In the genomic region with DNA sequence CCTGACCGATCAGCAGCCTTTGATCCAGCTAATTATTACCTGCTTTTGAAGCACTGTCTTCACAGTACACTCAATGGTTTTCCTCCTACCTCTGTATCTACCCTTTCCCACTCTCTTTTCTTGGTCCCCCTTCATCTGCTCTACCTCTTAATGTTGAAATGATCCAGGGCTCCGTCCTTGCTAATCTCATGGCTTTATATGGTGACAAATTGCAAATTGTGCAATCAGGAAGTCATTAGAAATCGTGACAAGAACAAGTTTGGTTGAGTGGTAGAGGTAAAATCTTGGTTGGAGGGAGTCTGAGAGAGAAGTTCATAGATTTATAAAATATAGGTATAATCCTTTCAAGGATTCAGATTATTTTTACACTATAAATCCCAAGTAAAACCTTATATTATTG, we compare ENCODE assay signal across 1 cellular context.
TF ChIP-seq lines count a peak whose summit lies in the region.

No MANE protein-coding gene starts in this region.

TF ChIP-seq in GM23338, 12 proteins besides CTCF, POLR2A, EP300 and RAD21 (continued from another document):
- TF ChIP-seq, protein P1, sequence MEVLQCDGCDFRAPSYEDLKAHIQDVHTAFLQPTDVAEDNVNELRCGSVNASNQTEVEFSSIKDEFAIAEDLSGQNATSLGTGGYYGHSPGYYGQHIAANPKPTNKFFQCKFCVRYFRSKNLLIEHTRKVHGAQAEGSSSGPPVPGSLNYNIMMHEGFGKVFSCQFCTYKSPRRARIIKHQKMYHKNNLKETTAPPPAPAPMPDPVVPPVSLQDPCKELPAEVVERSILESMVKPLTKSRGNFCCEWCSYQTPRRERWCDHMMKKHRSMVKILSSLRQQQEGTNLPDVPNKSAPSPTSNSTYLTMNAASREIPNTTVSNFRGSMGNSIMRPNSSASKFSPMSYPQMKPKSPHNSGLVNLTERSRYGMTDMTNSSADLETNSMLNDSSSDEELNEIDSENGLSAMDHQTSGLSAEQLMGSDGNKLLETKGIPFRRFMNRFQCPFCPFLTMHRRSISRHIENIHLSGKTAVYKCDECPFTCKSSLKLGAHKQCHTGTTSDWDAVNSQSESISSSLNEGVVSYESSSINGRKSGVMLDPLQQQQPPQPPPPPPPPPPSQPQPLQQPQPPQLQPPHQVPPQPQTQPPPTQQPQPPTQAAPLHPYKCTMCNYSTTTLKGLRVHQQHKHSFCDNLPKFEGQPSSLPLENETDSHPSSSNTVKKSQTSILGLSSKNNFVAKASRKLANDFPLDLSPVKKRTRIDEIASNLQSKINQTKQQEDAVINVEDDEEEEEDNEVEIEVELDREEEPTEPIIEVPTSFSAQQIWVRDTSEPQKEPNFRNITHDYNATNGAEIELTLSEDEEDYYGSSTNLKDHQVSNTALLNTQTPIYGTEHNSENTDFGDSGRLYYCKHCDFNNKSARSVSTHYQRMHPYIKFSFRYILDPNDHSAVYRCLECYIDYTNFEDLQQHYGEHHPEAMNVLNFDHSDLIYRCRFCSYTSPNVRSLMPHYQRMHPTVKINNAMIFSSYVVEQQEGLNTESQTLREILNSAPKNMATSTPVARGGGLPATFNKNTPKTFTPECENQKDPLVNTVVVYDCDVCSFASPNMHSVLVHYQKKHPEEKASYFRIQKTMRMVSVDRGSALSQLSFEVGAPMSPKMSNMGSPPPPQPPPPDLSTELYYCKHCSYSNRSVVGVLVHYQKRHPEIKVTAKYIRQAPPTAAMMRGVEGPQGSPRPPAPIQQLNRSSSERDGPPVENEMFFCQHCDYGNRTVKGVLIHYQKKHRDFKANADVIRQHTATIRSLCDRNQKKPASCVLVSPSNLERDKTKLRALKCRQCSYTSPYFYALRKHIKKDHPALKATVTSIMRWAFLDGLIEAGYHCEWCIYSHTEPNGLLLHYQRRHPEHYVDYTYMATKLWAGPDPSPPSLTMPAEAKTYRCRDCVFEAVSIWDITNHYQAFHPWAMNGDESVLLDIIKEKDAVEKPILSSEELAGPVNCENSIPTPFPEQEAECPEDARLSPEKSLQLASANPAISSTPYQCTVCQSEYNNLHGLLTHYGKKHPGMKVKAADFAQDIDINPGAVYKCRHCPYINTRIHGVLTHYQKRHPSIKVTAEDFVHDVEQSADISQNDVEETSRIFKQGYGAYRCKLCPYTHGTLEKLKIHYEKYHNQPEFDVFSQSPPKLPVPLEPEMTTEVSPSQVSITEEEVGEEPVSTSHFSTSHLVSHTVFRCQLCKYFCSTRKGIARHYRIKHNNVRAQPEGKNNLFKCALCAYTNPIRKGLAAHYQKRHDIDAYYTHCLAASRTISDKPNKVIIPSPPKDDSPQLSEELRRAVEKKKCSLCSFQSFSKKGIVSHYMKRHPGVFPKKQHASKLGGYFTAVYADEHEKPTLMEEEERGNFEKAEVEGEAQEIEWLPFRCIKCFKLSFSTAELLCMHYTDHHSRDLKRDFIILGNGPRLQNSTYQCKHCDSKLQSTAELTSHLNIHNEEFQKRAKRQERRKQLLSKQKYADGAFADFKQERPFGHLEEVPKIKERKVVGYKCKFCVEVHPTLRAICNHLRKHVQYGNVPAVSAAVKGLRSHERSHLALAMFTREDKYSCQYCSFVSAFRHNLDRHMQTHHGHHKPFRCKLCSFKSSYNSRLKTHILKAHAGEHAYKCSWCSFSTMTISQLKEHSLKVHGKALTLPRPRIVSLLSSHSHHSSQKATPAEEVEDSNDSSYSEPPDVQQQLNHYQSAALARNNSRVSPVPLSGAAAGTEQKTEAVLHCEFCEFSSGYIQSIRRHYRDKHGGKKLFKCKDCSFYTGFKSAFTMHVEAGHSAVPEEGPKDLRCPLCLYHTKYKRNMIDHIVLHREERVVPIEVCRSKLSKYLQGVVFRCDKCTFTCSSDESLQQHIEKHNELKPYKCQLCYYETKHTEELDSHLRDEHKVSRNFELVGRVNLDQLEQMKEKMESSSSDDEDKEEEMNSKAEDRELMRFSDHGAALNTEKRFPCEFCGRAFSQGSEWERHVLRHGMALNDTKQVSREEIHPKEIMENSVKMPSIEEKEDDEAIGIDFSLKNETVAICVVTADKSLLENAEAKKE (CRISPR knock-in tag; IDR thresholded peaks at IDR 0.05): no peak
- TF ChIP-seq EZH2 (IDR thresholded peaks at IDR 0.05; ENCODE audit: low read depth, unreplicated experiment): no peak
- TF ChIP-seq NANOG (IDR thresholded peaks at IDR 0.05; ENCODE audit: borderline replicate concordance): no peak
- no peak for TF ChIP-seq POLR2AphosphoS5 (IDR thresholded peaks at IDR 0.05; ENCODE audit: low read depth)
- TF ChIP-seq, protein P2, sequence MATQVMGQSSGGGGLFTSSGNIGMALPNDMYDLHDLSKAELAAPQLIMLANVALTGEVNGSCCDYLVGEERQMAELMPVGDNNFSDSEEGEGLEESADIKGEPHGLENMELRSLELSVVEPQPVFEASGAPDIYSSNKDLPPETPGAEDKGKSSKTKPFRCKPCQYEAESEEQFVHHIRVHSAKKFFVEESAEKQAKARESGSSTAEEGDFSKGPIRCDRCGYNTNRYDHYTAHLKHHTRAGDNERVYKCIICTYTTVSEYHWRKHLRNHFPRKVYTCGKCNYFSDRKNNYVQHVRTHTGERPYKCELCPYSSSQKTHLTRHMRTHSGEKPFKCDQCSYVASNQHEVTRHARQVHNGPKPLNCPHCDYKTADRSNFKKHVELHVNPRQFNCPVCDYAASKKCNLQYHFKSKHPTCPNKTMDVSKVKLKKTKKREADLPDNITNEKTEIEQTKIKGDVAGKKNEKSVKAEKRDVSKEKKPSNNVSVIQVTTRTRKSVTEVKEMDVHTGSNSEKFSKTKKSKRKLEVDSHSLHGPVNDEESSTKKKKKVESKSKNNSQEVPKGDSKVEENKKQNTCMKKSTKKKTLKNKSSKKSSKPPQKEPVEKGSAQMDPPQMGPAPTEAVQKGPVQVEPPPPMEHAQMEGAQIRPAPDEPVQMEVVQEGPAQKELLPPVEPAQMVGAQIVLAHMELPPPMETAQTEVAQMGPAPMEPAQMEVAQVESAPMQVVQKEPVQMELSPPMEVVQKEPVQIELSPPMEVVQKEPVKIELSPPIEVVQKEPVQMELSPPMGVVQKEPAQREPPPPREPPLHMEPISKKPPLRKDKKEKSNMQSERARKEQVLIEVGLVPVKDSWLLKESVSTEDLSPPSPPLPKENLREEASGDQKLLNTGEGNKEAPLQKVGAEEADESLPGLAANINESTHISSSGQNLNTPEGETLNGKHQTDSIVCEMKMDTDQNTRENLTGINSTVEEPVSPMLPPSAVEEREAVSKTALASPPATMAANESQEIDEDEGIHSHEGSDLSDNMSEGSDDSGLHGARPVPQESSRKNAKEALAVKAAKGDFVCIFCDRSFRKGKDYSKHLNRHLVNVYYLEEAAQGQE (IDR thresholded peaks at IDR 0.05; ENCODE audit: unreplicated experiment): no peak
- TF ChIP-seq CREB1 (CRISPR knock-in tag; IDR thresholded peaks at IDR 0.05; ENCODE audit: low read depth): no peak
- no peak for TF ChIP-seq ZNF331 (CRISPR knock-in tag; IDR thresholded peaks at IDR 0.05; ENCODE audit: low read depth)
